ENCODE assay signal across 1 cellular context in genomic region chr6:2855061-2855519, GRCh38.
TF ChIP-seq lines count a peak whose summit lies in the region.

No MANE protein-coding gene starts in this region.

TF ChIP-seq in HepG2, 621 proteins besides CTCF, POLR2A, EP300 and RAD21 (continued from another document):
- TF ChIP-seq KDM5B (CRISPR knock-in tag; IDR thresholded peaks at IDR 0.05; ENCODE audit: borderline replicate concordance) (peak; percentile 29; the same call in 1 of the 2 replicates), ZBTB38 (CRISPR knock-in tag; IDR thresholded peaks at IDR 0.05) (peak; percentile 98), HBP1 (CRISPR knock-in tag; IDR thresholded peaks at IDR 0.05; ENCODE audit: low read depth) (0 out of 2 replicates have a peak, but pooled peaks have one; percentile 39), HMGA1 (CRISPR knock-in tag; conservative IDR thresholded peaks at IDR 0.05) (no peak), SOX5 (CRISPR knock-in tag; IDR thresholded peaks at IDR 0.05; ENCODE audit: borderline replicate concordance) (peak; percentile 41; the same call in 1 of the 2 replicates), TGIF2 (CRISPR knock-in tag; IDR thresholded peaks at IDR 0.05) (peak; percentile 42; the same call in 1 of the 2 replicates), HOXA3 (CRISPR knock-in tag; IDR thresholded peaks at IDR 0.05) (0 out of 2 replicates have a peak, but pooled peaks have one; percentile 4), FOSL2 (CRISPR knock-in tag; IDR thresholded peaks at IDR 0.05) (0 out of 2 replicates have a peak, but pooled peaks have one; percentile 2), ZNF512 (CRISPR knock-in tag; IDR thresholded peaks at IDR 0.05) (no peak), ZNF235 (CRISPR knock-in tag; IDR thresholded peaks at IDR 0.05; ENCODE audit: borderline replicate concordance) (peak; percentile 14; the same call in 1 of the 2 replicates), SOX13 (IDR thresholded peaks at IDR 0.05) (no peak), SOX13 (CRISPR knock-in tag; conservative IDR thresholded peaks at IDR 0.05 in 1 of 2, IDR thresholded peaks at IDR 0.05 in 1 of 2) (peak in 1 of 2 experiments; percentile 56; a peak in 2 of 4 replicates), TBX2 (CRISPR knock-in tag; IDR thresholded peaks at IDR 0.05; ENCODE audit: borderline replicate concordance) (no peak), RFXANK (CRISPR knock-in tag; IDR thresholded peaks at IDR 0.05) (no peak), ZNF747 (CRISPR knock-in tag; IDR thresholded peaks at IDR 0.05; ENCODE audit: borderline replicate concordance) (no peak), MYC (CRISPR knock-in tag; IDR thresholded peaks at IDR 0.05; ENCODE audit: borderline replicate concordance) (peak; percentile 4; the same call in 1 of the 2 replicates), TAF1 (CRISPR knock-in tag; IDR thresholded peaks at IDR 0.05) (0 out of 2 replicates have a peak, but pooled peaks have one; percentile 8), ZNF629 (CRISPR knock-in tag; conservative IDR thresholded peaks at IDR 0.05) (no peak), SALL1 (CRISPR knock-in tag; IDR thresholded peaks at IDR 0.05) (0 out of 2 replicates have a peak, but pooled peaks have one; percentile 17), ZNF510 (CRISPR knock-in tag; IDR thresholded peaks at IDR 0.05; ENCODE audit: low read depth) (no peak)
